In genomic region chr10:125762692-125763648, GRCh38 we compare ENCODE assay signal across 22 cellular contexts. TPM values are rescaled to one million over a fixed set of nuclear protein-coding genes. Genes with fewer than 3 reads are reported as not detected.
DNase-seq lines count a peak whose midpoint lies in the region; ATAC-seq, FAIRE-seq and TF ChIP-seq lines count a peak whose summit lies in the region.
"Had no signal": no experiment of that assay in that cellular context is flagged by ENCODE, and none has a peak within 500 bp of the region (broad histone marks: within the 10 kb centered on the region; RNA-seq: fewer than 3 reads in every experiment).

No MANE protein-coding gene starts in this region.

- H3K27me3 ChIP-seq in HAP-1 (ENCODE audit: low read depth) (no peaks in the 10 kb centered on the region), bronchial epithelial cell (ENCODE audit: control insufficient read depth, insufficient read depth, low read length) (no peaks in the 10 kb centered on the region), esophagus muscularis mucosa (no peaks in the 10 kb centered on the region), neural progenitor cell (no peaks in the 10 kb centered on the region)

- H3F3A ChIP-seq in neural progenitor cell (ENCODE audit: low read depth), result peaks cover 21% of the 10 kb centered on the region

- H3K9ac ChIP-seq in neural progenitor cell, result no peak overlapping the region
- H3K9ac ChIP-seq: KMS-11 had no signal

- H3K27ac ChIP-seq in esophagus muscularis mucosa (replicated peaks in 1 of 4), result no peak overlapping the region
- H3K27ac ChIP-seq in neural progenitor cell, result peak overlapping the region; percentile 68
- H3K27ac ChIP-seq: KMS-11, PC-9 had no signal

- H3K27me3 Mint-ChIP-seq in neural progenitor cell (ENCODE audit: insufficient read depth, low read depth), result no peaks in the 10 kb centered on the region
- H3K27me3 Mint-ChIP-seq: CD4-positive, CD25-positive, alpha-beta regulatory T cell had no signal

- no peak overlapping the region for H2AFZ ChIP-seq in neural progenitor cell (replicated peaks)
- H2AFZ ChIP-seq: PC-9 had no signal

- H3K79me2 ChIP-seq in neural progenitor cell (ENCODE audit: low read depth), result peaks cover under 1% of the 10 kb centered on the region

- DNase-seq in HAP-1 (ENCODE audit: low spot score in 2 of 2), result peak; percentile 81 to 83
- DNase-seq in bronchial epithelial cell (ENCODE audit: low read depth), result peak; percentile 66
- DNase-seq in esophagus muscularis mucosa (ENCODE audit: extremely low spot score), result peak; percentile 34
- no peak for DNase-seq in neural progenitor cell (ENCODE audit: low spot score)
- DNase-seq in OCI-M2 (lab: John Stamatoyannopoulos, UW; ENCODE audit: unreplicated experiment), result no peak
- no peak for DNase-seq in NCI-H510A treated with DMSO at 0.1 percent for 48 hours (lab: John Stamatoyannopoulos, UW)
- DNase-seq: CD4-positive, CD25-positive, alpha-beta regulatory T cell; EL; HCEC 1CT; IMR-90; NCI-H1105; NCI-H2029 treated with DMSO at 0.1 percent for 48 hours; NCI-H226; NCI-H524 treated with DMSO at 0.1 percent for 48 hours; PC-9; RPMI8226; SHP77 had no signal

- intact Hi-C loops in esophagus muscularis mucosa (cut with DNase I), result no loop called here

- H3K4me1 Mint-ChIP-seq in neural progenitor cell, result peaks cover 28% of the 10 kb centered on the region

- H3K27ac Mint-ChIP-seq in neural progenitor cell, result peak overlapping the region; percentile 10

- TF ChIP-seq EP300 in esophagus muscularis mucosa (IDR thresholded peaks at IDR 0.05), result no peak

- H3K4me1 ChIP-seq in HAP-1 (peaks cover 21% of the 10 kb centered on the region), esophagus muscularis mucosa (peaks cover 0 to 10% (median 5%) of the 10 kb centered on the region in 4 donors), neural progenitor cell (peaks cover 29% of the 10 kb centered on the region)

- no peak for TF ChIP-seq POLR2A in esophagus muscularis mucosa (IDR thresholded peaks at IDR 0.05; ENCODE audit: low read depth)

- H3K36me3 Mint-ChIP-seq in neural progenitor cell, result peaks cover 36% of the 10 kb centered on the region

- TF ChIP-seq CTCF in bronchial epithelial cell (IDR thresholded peaks at IDR 0.05; ENCODE audit: insufficient read depth, low read length, severe bottlenecking), result no peak
- TF ChIP-seq CTCF in esophagus muscularis mucosa (IDR thresholded peaks at IDR 0.05), result no peak
- no peak for TF ChIP-seq CTCF in neural progenitor cell (IDR thresholded peaks at IDR 0.05)

- WGBS in esophagus muscularis mucosa, result 90% methylated on average over 22 of the region's 24 CpGs

- ATAC-seq in GM19452 (IDR thresholded peaks at IDR 0.05; ENCODE audit: unreplicated experiment), result no peak

- FAIRE-seq in bronchial epithelial cell (lab: Jason Lieb, UNC), result no peak
- FAIRE-seq: A204.1, GM19239 had no signal

- H3K4me2 ChIP-seq in neural progenitor cell, result peak overlapping the region; percentile 31
- H3K4me2 ChIP-seq: KMS-11, PC-9 had no signal

- H3K36me3 ChIP-seq in HAP-1 (replicated peaks), result peaks cover 33% of the 10 kb centered on the region
- H3K36me3 ChIP-seq in bronchial epithelial cell (ENCODE audit: control insufficient read depth, insufficient read depth, low read length), result peaks cover 13% of the 10 kb centered on the region
- peaks cover 33 to 81% (median 63%) of the 10 kb centered on the region in 4 donors for H3K36me3 ChIP-seq in esophagus muscularis mucosa
- peaks cover 23% of the 10 kb centered on the region for H3K36me3 ChIP-seq in neural progenitor cell

- in situ Hi-C loops in HAP-1 (cut with MboI; ENCODE audit: low sequenced_read_pairs), result no loop called here

- no peak overlapping the region for H3K4me3 ChIP-seq in HAP-1
- no peak overlapping the region for H3K4me3 ChIP-seq in bronchial epithelial cell (ENCODE audit: low read depth, low read length)
- no peak overlapping the region for H3K4me3 ChIP-seq in esophagus muscularis mucosa
- no peak overlapping the region for H3K4me3 ChIP-seq in neural progenitor cell
- H3K4me3 ChIP-seq: PC-9 had no signal

- peaks cover 7% of the 10 kb centered on the region for H4K20me1 ChIP-seq in neural progenitor cell (ENCODE audit: low read depth)

- peaks cover 2% of the 10 kb centered on the region; the same call in 1 of the 2 replicates for H3K9me3 ChIP-seq in HAP-1
- no peaks in the 10 kb centered on the region for H3K9me3 ChIP-seq in esophagus muscularis mucosa
- no peaks in the 10 kb centered on the region for H3K9me3 ChIP-seq in neural progenitor cell (ENCODE audit: low read depth)

- H3K9me3 Mint-ChIP-seq in neural progenitor cell, result no peaks in the 10 kb centered on the region
- H3K9me3 Mint-ChIP-seq: CD4-positive, CD25-positive, alpha-beta regulatory T cell had no signal

- no peak overlapping the region for H3K4me3 Mint-ChIP-seq in neural progenitor cell
- H3K4me3 Mint-ChIP-seq: CD4-positive, CD25-positive, alpha-beta regulatory T cell had no signal

RNA-seq across cellular contexts. Expression of gene MMP21, which starts 12.7 kb away (rescaled TPM):
- total RNA-seq in bronchial epithelial cell (not detected in 2 replicates), esophagus muscularis mucosa (not detected), neural progenitor cell (ENCODE audit: low replicate concordance) (not detected in 2 replicates)
- total RNA-seq: HT1080, IMR-90, PC-9 had no signal

RNA-seq across cellular contexts. Expression of gene EDRF1, which starts 43.5 kb away (rescaled TPM):
- total RNA-seq in bronchial epithelial cell (13.4 and 15.5 TPM in 2 replicates), esophagus muscularis mucosa (10 to 100 TPM in 3 of 4 donors, 1 to 10 TPM in 1; 9.9 to 17.4 (median 13.3) TPM), neural progenitor cell (ENCODE audit: low replicate concordance) (52.9 and 63.4 TPM in 2 replicates)

Comparison
In these comparisons a context has a peak if more than half of its experiments do, and no peak if none do; other contexts are left out.
1. DNase-seq: peak in HAP-1 (2 of 2), bronchial epithelial cell (single experiment) and esophagus muscularis mucosa (single experiment); none in neural progenitor cell (single experiment), OCI-M2 (single experiment) and NCI-H510A treated with DMSO at 0.1 percent for 48 hours (single experiment).